ENCODE assay signal across 17 cellular contexts in the genomic region with DNA sequence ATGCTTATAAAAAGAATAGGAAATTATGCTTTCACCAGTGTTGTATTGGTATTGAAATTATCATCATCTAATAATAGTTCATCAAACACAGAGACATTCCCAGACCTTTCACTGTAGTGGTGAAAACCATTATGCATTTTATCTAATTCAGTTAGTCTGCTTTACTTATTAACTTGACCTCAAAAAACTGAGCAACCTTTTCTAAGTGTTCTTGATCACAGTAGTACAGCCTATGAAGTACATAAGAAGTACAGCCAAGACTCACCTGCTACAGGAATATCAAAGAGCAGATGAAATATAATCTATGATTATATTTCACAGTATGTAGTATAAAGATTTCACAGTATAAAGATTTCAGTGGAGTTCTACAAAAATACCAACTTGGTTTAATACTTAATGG.
"Had no signal": no experiment of that assay in that cellular context is flagged by ENCODE, and none has a peak within 500 bp of the region (broad histone marks: within the 10 kb centered on the region; RNA-seq: fewer than 3 reads in every experiment).

No MANE protein-coding gene starts in this region.

- H3K9me3 Mint-ChIP-seq: activated naive CD4-positive, alpha-beta T cell treated with anti-CD3 and anti-CD28 coated beads for 36 hours; activated naive CD8-positive, alpha-beta T cell treated with anti-CD3 and anti-CD28 coated beads, Interleukin-2, amount 50 U/mL, for 24 hours; activated T-helper 17 cell treated with anti-CD3 and anti-CD28 coated beads, Interleukin-2, amount 50 U/mL, for 72 hours; effector memory CD8-positive, alpha-beta T cell; stimulated activated memory B cell treated with anti-CD40 and anti-IgM and Interleukin-4, amounts not matched to agents 10 μg/mL and 1 μg/mL and 100 μg/mL, for 72 hours; T-cell had no signal

- H3K27ac ChIP-seq: lower lobe of right lung had no signal

- H3K9me3 ChIP-seq: breast epithelium, lower lobe of right lung, tibial artery had no signal

- H3K4me3 Mint-ChIP-seq: activated naive CD4-positive, alpha-beta T cell treated with anti-CD3 and anti-CD28 coated beads for 36 hours; activated naive CD8-positive, alpha-beta T cell treated with anti-CD3 and anti-CD28 coated beads, Interleukin-2, amount 50 U/mL, for 24 hours; activated T-helper 17 cell treated with anti-CD3 and anti-CD28 coated beads, Interleukin-2, amount 50 U/mL, for 72 hours; effector memory CD8-positive, alpha-beta T cell; stimulated activated memory B cell treated with anti-CD40 and anti-IgM and Interleukin-4, amounts not matched to agents 10 μg/mL and 1 μg/mL and 100 μg/mL, for 72 hours; T-cell had no signal

- H3K4me3 ChIP-seq: breast epithelium, lower lobe of right lung, tibial artery had no signal

- H3K27me3 Mint-ChIP-seq: activated naive CD8-positive, alpha-beta T cell treated with anti-CD3 and anti-CD28 coated beads, Interleukin-2, amount 50 U/mL, for 24 hours; activated T-helper 17 cell treated with anti-CD3 and anti-CD28 coated beads, Interleukin-2, amount 50 U/mL, for 72 hours; effector memory CD8-positive, alpha-beta T cell; stimulated activated memory B cell treated with anti-CD40 and anti-IgM and Interleukin-4, amounts not matched to agents 10 μg/mL and 1 μg/mL and 100 μg/mL, for 72 hours; T-cell had no signal

- H3K27ac Mint-ChIP-seq: activated naive CD4-positive, alpha-beta T cell treated with anti-CD3 and anti-CD28 coated beads for 36 hours; activated naive CD8-positive, alpha-beta T cell treated with anti-CD3 and anti-CD28 coated beads, Interleukin-2, amount 50 U/mL, for 24 hours; activated T-helper 17 cell treated with anti-CD3 and anti-CD28 coated beads, Interleukin-2, amount 50 U/mL, for 72 hours; effector memory CD8-positive, alpha-beta T cell; stimulated activated memory B cell treated with anti-CD40 and anti-IgM and Interleukin-4, amounts not matched to agents 10 μg/mL and 1 μg/mL and 100 μg/mL, for 72 hours; T-cell had no signal

- H3K27me3 ChIP-seq: breast epithelium, tibial artery had no signal

- H3K36me3 Mint-ChIP-seq: T-cell had no signal

- H3K36me3 ChIP-seq: breast epithelium, lower lobe of right lung, tibial artery had no signal

- DNase-seq: activated CD4-positive, alpha-beta T cell treated with anti-CD3 and anti-CD28 coated beads, Interleukin-2, amount 50 U/mL, for 4 hours; activated CD4-positive, CD25-positive, alpha-beta regulatory T cell treated with anti-CD3 and anti-CD28 coated beads, Interleukin-2, amount 50 U/mL, for 72 hours; activated naive CD4-positive, alpha-beta T cell treated with anti-CD3 and anti-CD28 coated beads for 36 hours; activated naive CD8-positive, alpha-beta T cell treated with anti-CD3 and anti-CD28 coated beads, Interleukin-2, amount 50 U/mL, for 24 hours; aorta; cerebellar nuclear complex; dermis blood vessel endothelial cell; effector memory CD8-positive, alpha-beta T cell; hippocampal formation; lower lobe of right lung; stimulated activated CD4-positive, alpha-beta T cell treated with anti-CD3 and anti-CD28 coated beads, Interleukin-2, amount 100 ng/mL, for 48 hours; T-cell; T1000; tibial artery had no signal

- H3K4me1 Mint-ChIP-seq: activated T-helper 17 cell treated with anti-CD3 and anti-CD28 coated beads, Interleukin-2, amount 50 U/mL, for 72 hours; T-cell had no signal
